Comparison of ENCODE assay signal across 27 cellular contexts in genomic region chr4:185257086-185257485, GRCh38. TPM values are rescaled to one million over a fixed set of nuclear protein-coding genes. Genes with fewer than 3 reads are reported as not detected.
A peak's percentile ranks its signal among the peaks of the same experiment; 100 is the strongest.
DNase-seq lines count a peak whose midpoint lies in the region; ATAC-seq and TF ChIP-seq lines count a peak whose summit lies in the region.
"Had no signal": no experiment of that assay in that cellular context is flagged by ENCODE, and none has a peak within 500 bp of the region (broad histone marks: within the 10 kb centered on the region; RNA-seq: fewer than 3 reads in every experiment).

No MANE protein-coding gene starts in this region.

- H2BK12ac ChIP-seq in H9 (ENCODE audit: insufficient read length, low read depth, low read length), result no peak overlapping the region

- no peaks in the 10 kb centered on the region for H3K9me3 Mint-ChIP-seq in H9
- H3K9me3 Mint-ChIP-seq in memory B cell, result no peaks in the 10 kb centered on the region
- H3K9me3 Mint-ChIP-seq in naive thymus-derived CD4-positive, alpha-beta T cell, result no peaks in the 10 kb centered on the region
- H3K9me3 Mint-ChIP-seq: natural killer cell treated with Interleukin-12 subunit alpha and Interleukin-12 subunit beta and Interleukin-15 and Interleukin-18, amount 100 ng/mL, for 72 hours; T-helper 2 cell treated with Interferon-gamma antibody and Interleukin-4, amounts not matched to agents 5 μg/mL and 100 μg/mL, for 36 hours had no signal

- no peak overlapping the region for H3K4ac ChIP-seq in H9 (ENCODE audit: low read depth, low read length)

- TF ChIP-seq CTCF in H9 (conservative IDR thresholded peaks at IDR 0.05) (no peak), RWPE2 (IDR thresholded peaks at IDR 0.05; ENCODE audit: poor library complexity, severe bottlenecking) (no peak)

- no peak overlapping the region for H3K14ac ChIP-seq in H9 (ENCODE audit: insufficient read depth, low read length)

- H4K8ac ChIP-seq in H9 (replicated peaks; ENCODE audit: insufficient read length, low read depth, low read length), result no peak overlapping the region

- H3K18ac ChIP-seq in H9 (ENCODE audit: insufficient read length, low read depth, low read length), result no peak overlapping the region

- H4K20me1 ChIP-seq in BLaER1 (peaks cover 6% of the 10 kb centered on the region; the same call in 1 of the 2 replicates), H9 (ENCODE audit: control insufficient read depth, insufficient read depth, insufficient read length) (no peaks in the 10 kb centered on the region)

- H3K4me3 Mint-ChIP-seq in H9, result no peak overlapping the region
- peak overlapping the region; percentile 21 for H3K4me3 Mint-ChIP-seq in memory B cell
- H3K4me3 Mint-ChIP-seq in naive thymus-derived CD4-positive, alpha-beta T cell, result peak overlapping the region in 2 of 10 donors; percentile 13 to 75
- H3K4me3 Mint-ChIP-seq: activated CD4-positive, alpha-beta T cell treated with anti-CD3 and anti-CD28 coated beads for 36 hours; natural killer cell treated with Interleukin-12 subunit alpha and Interleukin-12 subunit beta and Interleukin-15 and Interleukin-18, amount 100 ng/mL, for 72 hours; T-helper 2 cell treated with Interferon-gamma antibody and Interleukin-4, amounts not matched to agents 5 μg/mL and 100 μg/mL, for 36 hours had no signal

- H3K9me3 ChIP-seq in BLaER1 (no peaks in the 10 kb centered on the region), H9 (ENCODE audit: control insufficient read depth, low read depth, low read length) (no peaks in the 10 kb centered on the region), RWPE2 (ENCODE audit: severe bottlenecking) (no peaks in the 10 kb centered on the region)
- no peaks in the 10 kb centered on the region for H3K9me3 ChIP-seq in naive thymus-derived CD4-positive, alpha-beta T cell (ENCODE audit: control insufficient read depth in 2 of 3, low read length in 3 of 3)
- H3K9me3 ChIP-seq: BE2C, Caco-2, left ventricle myocardium inferior, MG63, ovary, transverse colon had no signal

- H3K4me3 ChIP-seq in BLaER1 (no peak overlapping the region), RWPE2 (ENCODE audit: severe bottlenecking) (no peak overlapping the region)
- H3K4me3 ChIP-seq in naive thymus-derived CD4-positive, alpha-beta T cell (ENCODE audit: low read length), result no peak overlapping the region
- H3K4me3 ChIP-seq: left ventricle myocardium inferior, MG63, ovary, transverse colon had no signal

- H3K27ac ChIP-seq in BLaER1 (peak overlapping the region; percentile 1; the same call in 1 of the 2 replicates), H9 (ENCODE audit: insufficient read length, low read depth, low read length) (no peak overlapping the region), RWPE2 (ENCODE audit: poor library complexity, severe bottlenecking) (peak overlapping the region; percentile 24)
- H3K27ac ChIP-seq in naive thymus-derived CD4-positive, alpha-beta T cell (ENCODE audit: low read depth, low read length), result no peak overlapping the region
- H3K27ac ChIP-seq: left ventricle myocardium inferior, ovary had no signal

- H3K9ac ChIP-seq in BLaER1, result 0 out of 2 replicates have a peak overlapping the region, but pooled peaks have one; percentile 28
- no peak overlapping the region for H3K9ac ChIP-seq in H9 (ENCODE audit: extremely low read depth, insufficient read length, low read length)

- ATAC-seq in RWPE2 (ENCODE audit: low read depth) (no peak), memory B cell (ENCODE audit: low read depth) (peak; percentile 50), HG03175 (IDR thresholded peaks at IDR 0.05; ENCODE audit: unreplicated experiment) (no peak)
- ATAC-seq in naive thymus-derived CD4-positive, alpha-beta T cell, result no peak
- ATAC-seq: activated CD4-positive, alpha-beta T cell treated with anti-CD3 and anti-CD28 coated beads for 36 hours; natural killer cell treated with Interleukin-12 subunit alpha and Interleukin-12 subunit beta and Interleukin-15 and Interleukin-18, amount 100 ng/mL, for 72 hours; Right ventricle myocardium inferior had no signal

- H2BK5ac ChIP-seq in H9 (ENCODE audit: insufficient read length, low read length), result no peak overlapping the region

- H3K23ac ChIP-seq in H9 (ENCODE audit: insufficient read length, low read depth, low read length), result no peak overlapping the region

- no peak overlapping the region for H2BK120ac ChIP-seq in H9 (ENCODE audit: low read depth, low read length, poor library complexity, severe bottlenecking)

- DNase-seq in H9, result no peak
- DNase-seq in RWPE2 (ENCODE audit: low spot score), result no peak
- DNase-seq in memory B cell (ENCODE audit: low spot score in 2 of 2), result no peak
- no peak for DNase-seq in activated effector memory CD4-positive, alpha-beta T cell treated with anti-CD3 and anti-CD28 coated beads, Interleukin-2, amount 50 U/mL, for 16 hours
- DNase-seq in NCI-H1092 (lab: John Stamatoyannopoulos, UW), result no peak
- no peak for DNase-seq in naive thymus-derived CD4-positive, alpha-beta T cell
- DNase-seq: activated CD8-positive, alpha-beta memory T cell treated with anti-CD3 and anti-CD28 coated beads for 24 hours; activated gamma-delta T cell treated with Interleukin-2 at 50 U/mL for 16 hours; BE2C; Caco-2; cerebellar nuclear complex; DMS79 treated with DMSO at 0.1 percent for 48 hours; left ventricle myocardium inferior; MG63; NCI-H1417 treated with DMSO at 0.1 percent for 48 hours; NCI-H2081 treated with DMSO at 0.1 percent for 48 hours; OCI-M1; ovary; small intestine; stimulated activated CD4-positive, alpha-beta T cell treated with anti-CD3 and anti-CD28 coated beads, Interleukin-1b, Interleukin-23, amount 100 ng/mL, for 48 hours; transverse colon had no signal

- no peak overlapping the region for H2BK15ac ChIP-seq in H9 (ENCODE audit: low read depth, low read length)

- H3T11ph ChIP-seq in H9 (ENCODE audit: low read length), result no peak overlapping the region

- H2AFZ ChIP-seq in H9 (ENCODE audit: low read length), result no peak overlapping the region

- WGBS in H9 (ENCODE audit: extremely low coverage, insufficient read length, low lambda C conversion rate), result no CpG with 5 or more reads among the region's 3 CpGs

- H3K23me2 ChIP-seq in H9 (ENCODE audit: insufficient read length, low read depth, low read length, poor library complexity, severe bottlenecking), result no peaks in the 10 kb centered on the region

- H2AK5ac ChIP-seq in H9 (ENCODE audit: insufficient read length, low read length), result no peak overlapping the region

- H3K27me3 ChIP-seq in BLaER1, result no peaks in the 10 kb centered on the region
- no peaks in the 10 kb centered on the region for H3K27me3 ChIP-seq in H9 (ENCODE audit: insufficient read depth, low read length)
- no peaks in the 10 kb centered on the region for H3K27me3 ChIP-seq in RWPE2 (ENCODE audit: insufficient read depth, poor library complexity, severe bottlenecking)
- no peaks in the 10 kb centered on the region for H3K27me3 ChIP-seq in naive thymus-derived CD4-positive, alpha-beta T cell (ENCODE audit: control insufficient read depth in 2 of 2, insufficient read depth in 2 of 2, low read length in 2 of 2)
- H3K27me3 ChIP-seq: BE2C, MG63, ovary, transverse colon had no signal

- no peak overlapping the region for H3K56ac ChIP-seq in H9 (ENCODE audit: insufficient read length, low read depth, low read length)

- intact Hi-C loops in naive thymus-derived CD4-positive, alpha-beta T cell (cut with micrococcal nuclease), result loop anchor here in 1 of 2 donors (5.0 kb wide), 1 partner anchor 115 kb away; the partner anchor contains the start of gene SLC25A4

- peak overlapping the region; percentile 74 for H3K4me2 ChIP-seq in BLaER1
- no peak overlapping the region for H3K4me2 ChIP-seq in H9 (ENCODE audit: insufficient read depth, insufficient read length, low read length)

- H4K5ac ChIP-seq in H9 (ENCODE audit: insufficient read length, low read depth, low read length), result no peak overlapping the region

- peaks cover 17 to 23% of the 10 kb centered on the region in 2 experiments for H3K4me1 Mint-ChIP-seq in H9
- peaks cover 33% of the 10 kb centered on the region for H3K4me1 Mint-ChIP-seq in memory B cell
- peaks cover 8 to 63% (median 37%) of the 10 kb centered on the region in 7 donors for H3K4me1 Mint-ChIP-seq in naive thymus-derived CD4-positive, alpha-beta T cell

- no peaks in the 10 kb centered on the region for H3K79me2 ChIP-seq in H9 (ENCODE audit: insufficient read depth, low read length)

- H3K36me3 ChIP-seq in BLaER1 (peaks cover 13% of the 10 kb centered on the region), RWPE2 (ENCODE audit: low read depth) (no peaks in the 10 kb centered on the region; the same call in 1 of the 2 replicates)
- no peaks in the 10 kb centered on the region for H3K36me3 ChIP-seq in naive thymus-derived CD4-positive, alpha-beta T cell (ENCODE audit: control insufficient read depth in 2 of 3, insufficient read depth in 3 of 3, low read length in 3 of 3)
- H3K36me3 ChIP-seq: BE2C, MG63, ovary, transverse colon had no signal

- no peak overlapping the region for H2BK20ac ChIP-seq in H9 (ENCODE audit: low read depth, low read length, poor library complexity, severe bottlenecking)

- POLR2A ChIA-PET in naive thymus-derived CD4-positive, alpha-beta T cell (lab: Charles Lee), result interaction anchor here (0.6 kb wide), 1 partner anchor 54 kb away, joined by 3 read pairs; no protein-coding TSS in a partner anchor

- no peak overlapping the region for H4K91ac ChIP-seq in H9 (ENCODE audit: insufficient read length, low read depth, low read length)

- H3K27me3 Mint-ChIP-seq in H9 (ENCODE audit: low read depth) (no peaks in the 10 kb centered on the region), memory B cell (no peaks in the 10 kb centered on the region)
- no peaks in the 10 kb centered on the region for H3K27me3 Mint-ChIP-seq in naive thymus-derived CD4-positive, alpha-beta T cell
- H3K27me3 Mint-ChIP-seq: activated CD4-positive, alpha-beta T cell treated with anti-CD3 and anti-CD28 coated beads for 36 hours; natural killer cell treated with Interleukin-12 subunit alpha and Interleukin-12 subunit beta and Interleukin-15 and Interleukin-18, amount 100 ng/mL, for 72 hours had no signal

- H3K27ac Mint-ChIP-seq in H9, result peak overlapping the region in 2 of 3 experiments; percentile 13 to 59; a peak in 2 of 7 replicates
- H3K27ac Mint-ChIP-seq in memory B cell, result peak overlapping the region; percentile 41
- peak overlapping the region in 4 of 9 donors; percentile 5 to 87 (median 54) for H3K27ac Mint-ChIP-seq in naive thymus-derived CD4-positive, alpha-beta T cell
- H3K27ac Mint-ChIP-seq: activated CD4-positive, alpha-beta T cell treated with anti-CD3 and anti-CD28 coated beads for 36 hours; natural killer cell treated with Interleukin-12 subunit alpha and Interleukin-12 subunit beta and Interleukin-15 and Interleukin-18, amount 100 ng/mL, for 72 hours; T-helper 2 cell treated with Interferon-gamma antibody and Interleukin-4, amounts not matched to agents 5 μg/mL and 100 μg/mL, for 36 hours had no signal

- CTCF ChIA-PET in naive thymus-derived CD4-positive, alpha-beta T cell (lab: Charles Lee), result interaction anchor here (0.7 to 1.1 kb wide), 2 partner anchors 9 to 16 kb away, joined by 3 to 6 read pairs; no protein-coding TSS in a partner anchor

- no peaks in the 10 kb centered on the region for H3K79me1 ChIP-seq in H9 (ENCODE audit: insufficient read depth, low read depth, low read length, poor library complexity, severe bottlenecking)

- H3K4me1 ChIP-seq in BLaER1 (peaks cover 55% of the 10 kb centered on the region), H9 (ENCODE audit: insufficient read depth, low read length) (peaks cover 2% of the 10 kb centered on the region), RWPE2 (ENCODE audit: insufficient read depth, poor library complexity, severe bottlenecking) (peaks cover 26% of the 10 kb centered on the region)
- H3K4me1 ChIP-seq in naive thymus-derived CD4-positive, alpha-beta T cell (ENCODE audit: control insufficient read depth in 2 of 2, insufficient read depth in 2 of 2, low read length in 2 of 2), result peaks cover 16 to 23% of the 10 kb centered on the region in 2 donors
- H3K4me1 ChIP-seq: Caco-2 had no signal

- H3K36me3 Mint-ChIP-seq in H9 (ENCODE audit: insufficient read depth in 1 of 3, low read depth in 3 of 3), result peaks cover 0 to 17% (median 12%) of the 10 kb centered on the region in 3 experiments; a peak in 4 of 7 replicates
- H3K36me3 Mint-ChIP-seq in memory B cell, result peaks cover 3% of the 10 kb centered on the region
- peaks cover 0 to 11% (median 0%) of the 10 kb centered on the region in 5 donors for H3K36me3 Mint-ChIP-seq in naive thymus-derived CD4-positive, alpha-beta T cell
- H3K36me3 Mint-ChIP-seq: natural killer cell treated with Interleukin-12 subunit alpha and Interleukin-12 subunit beta and Interleukin-15 and Interleukin-18, amount 100 ng/mL, for 72 hours had no signal

RNA-seq across cellular contexts. Expression of gene SNX25, which starts 47.7 kb away (rescaled TPM):
- total RNA-seq in H9 (2021), result 24.4 and 28.2 TPM in 2 replicates
- total RNA-seq in naive thymus-derived CD4-positive, alpha-beta T cell, result 10 to 100 TPM in 3 of 5 experiments, 1 to 10 TPM in 2; 8.0 to 18.9 (median 14.3) TPM
- 1 to 10 TPM; 3.9 to 4.3 TPM for polyA plus RNA-seq in naive thymus-derived CD4-positive, alpha-beta T cell

RNA-seq across cellular contexts. Expression of gene CFAP97, which starts 53.3 kb away (rescaled TPM):
- 36.1 and 39.3 TPM in 2 replicates for total RNA-seq in H9 (2021)
- total RNA-seq in naive thymus-derived CD4-positive, alpha-beta T cell, result 10 to 100 TPM; 23.6 to 46.5 (median 38.0) TPM
- polyA plus RNA-seq in naive thymus-derived CD4-positive, alpha-beta T cell, result 100 to 1,000 TPM in 1 of 2 donors, 10 to 100 TPM in 1; 95.4 to 103 TPM

Comparison
In these comparisons a context has a peak if more than half of its experiments do, and no peak if none do; other contexts are left out.
1. H3K27ac ChIP-seq: peak in BLaER1 (single experiment) and RWPE2 (single experiment); none in H9 (single experiment) and naive thymus-derived CD4-positive, alpha-beta T cell (single experiment).